Comparison of ENCODE assay signal across 1 cellular context in genomic region chr7:75878769-75879596, GRCh38.
A peak's percentile ranks its signal among the peaks of the same experiment; 100 is the strongest.
TF ChIP-seq lines count a peak whose summit lies in the region.

Gene RHBDD2, plus strand, starts transcription at chr7:75879034. Its CDS starts 49 bp downstream, at chr7:75879083.

TF ChIP-seq in SK-N-SH, 30 proteins besides CTCF, POLR2A, EP300 and RAD21 (continued from another document):
- no peak for TF ChIP-seq NRF1 (IDR thresholded peaks at IDR 0.05; ENCODE audit: low read depth, low read length)
- TF ChIP-seq FOXJ3 (CRISPR knock-in tag; IDR thresholded peaks at IDR 0.05) = no peak
- no peak; the same call in 1 of the 2 replicates for TF ChIP-seq FOSL2 (IDR thresholded peaks at IDR 0.05; ENCODE audit: borderline replicate concordance, low read depth)
- TF ChIP-seq GATA2 (CRISPR knock-in tag; IDR thresholded peaks at IDR 0.05) = 0 out of 2 replicates have a peak, but pooled peaks have one; percentile 16
- peak; percentile 88 for TF ChIP-seq RFX5 (IDR thresholded peaks at IDR 0.05; ENCODE audit: low read length)
- TF ChIP-seq FOXM1 (IDR thresholded peaks at IDR 0.05; ENCODE audit: low read depth) = no peak
- no peak for TF ChIP-seq SMC3 (IDR thresholded peaks at IDR 0.05; ENCODE audit: low read depth, low read length)
- peak; percentile 95 for TF ChIP-seq MAX (IDR thresholded peaks at IDR 0.05; ENCODE audit: low read depth)
- no peak for TF ChIP-seq IRF3 (IDR thresholded peaks at IDR 0.05; ENCODE audit: low read depth, low read length)
- peak; percentile 94 for TF ChIP-seq POLR2AphosphoS5 (IDR thresholded peaks at IDR 0.05; ENCODE audit: low read depth, low read length)
TF ChIP-seq in SK-N-SH: peak in this region for 10.
